In genomic region chr12:79691299-79692248, GRCh38 we compare ENCODE assay signal across 8 cellular contexts. TPM values are rescaled to one million over a fixed set of nuclear protein-coding genes. Genes with fewer than 3 reads are reported as not detected.
DNase-seq lines count a peak whose midpoint lies in the region; ATAC-seq and TF ChIP-seq lines count a peak whose summit lies in the region.

No MANE protein-coding gene starts in this region.

- DNase-seq in AG20443 (ENCODE audit: low spot score) (peak; percentile 80), HAP-1 (ENCODE audit: low spot score in 2 of 2) (no peak), esophagus squamous epithelium (lab: John Stamatoyannopoulos, UW) (no peak), hippocampal formation (lab: John Stamatoyannopoulos, UW) (no peak), HUDEP-2 (lab: John Stamatoyannopoulos, UW; ENCODE audit: unreplicated experiment in 76 of 76) (no peak)
- no peak for DNase-seq in natural killer cell treated with Interleukin-12 subunit alpha and Interleukin-12 subunit beta and Interleukin-15 and Interleukin-18, amount 100 ng/mL, for 72 hours (ENCODE audit: low spot score)

- H3K9me3 ChIP-seq in HAP-1: no peaks in the 10 kb centered on the region
- no peaks in the 10 kb centered on the region for H3K9me3 ChIP-seq in esophagus squamous epithelium

- no peak for TF ChIP-seq CTCF in esophagus squamous epithelium (IDR thresholded peaks at IDR 0.05)

- TF ChIP-seq POLR2A in esophagus squamous epithelium (IDR thresholded peaks at IDR 0.05): peak in 2 of 4 donors; percentile 19 to 27

- no peaks in the 10 kb centered on the region for H3K9me3 Mint-ChIP-seq in natural killer cell treated with Interleukin-12 subunit alpha and Interleukin-12 subunit beta and Interleukin-15 and Interleukin-18, amount 100 ng/mL, for 72 hours

- intact Hi-C loops in esophagus squamous epithelium (cut with DNase I): loop anchor here (2.0 to 10.0 kb wide), 2 partner anchors 137 to 269 kb away; no protein-coding TSS in a partner anchor

- H3K4me1 Mint-ChIP-seq in natural killer cell treated with Interleukin-12 subunit alpha and Interleukin-12 subunit beta and Interleukin-15 and Interleukin-18, amount 100 ng/mL, for 72 hours (ENCODE audit: low read depth in 2 of 2): peaks cover 10 to 15% of the 10 kb centered on the region in 2 donors

- no peaks in the 10 kb centered on the region for H3K27me3 ChIP-seq in HAP-1 (ENCODE audit: low read depth)
- peaks cover 0 to 17% (median 0%) of the 10 kb centered on the region in 4 donors for H3K27me3 ChIP-seq in esophagus squamous epithelium

- H3K27me3 Mint-ChIP-seq in natural killer cell treated with Interleukin-12 subunit alpha and Interleukin-12 subunit beta and Interleukin-15 and Interleukin-18, amount 100 ng/mL, for 72 hours: peaks cover 22 to 65% of the 10 kb centered on the region in 2 donors

- H3K4me3 ChIP-seq in HAP-1 (peak overlapping the region; percentile 88), esophagus squamous epithelium (peak overlapping the region; percentile 76 to 96 (median 93))

- H3K27ac ChIP-seq in esophagus squamous epithelium: peak overlapping the region; percentile 95 to 97 (median 96)

- 4 to 9% methylated on average over 17 to 27 of the region's 27 CpGs for WGBS in esophagus squamous epithelium, 2 donors

- H3K36me3 ChIP-seq in HAP-1 (replicated peaks): no peaks in the 10 kb centered on the region
- no peaks in the 10 kb centered on the region for H3K36me3 ChIP-seq in esophagus squamous epithelium

- in situ Hi-C loops in HAP-1 (cut with MboI; ENCODE audit: low sequenced_read_pairs): no loop called here

- peaks cover 20% of the 10 kb centered on the region for H3K4me1 ChIP-seq in HAP-1
- peaks cover 5 to 58% (median 6%) of the 10 kb centered on the region in 3 donors for H3K4me1 ChIP-seq in esophagus squamous epithelium

- peak; percentile 54 for ATAC-seq in SK-N-SH treated with all-trans-retinoic acid at 6 μM for 48 hours
- no peak for ATAC-seq in natural killer cell treated with Interleukin-12 subunit alpha and Interleukin-12 subunit beta and Interleukin-15 and Interleukin-18, amount 100 ng/mL, for 72 hours
- no peak for ATAC-seq in GM18498 (IDR thresholded peaks at IDR 0.05; ENCODE audit: unreplicated experiment)

- H3K4me3 Mint-ChIP-seq in natural killer cell treated with Interleukin-12 subunit alpha and Interleukin-12 subunit beta and Interleukin-15 and Interleukin-18, amount 100 ng/mL, for 72 hours: peak overlapping the region; percentile 85

- no peaks in the 10 kb centered on the region for H3K36me3 Mint-ChIP-seq in natural killer cell treated with Interleukin-12 subunit alpha and Interleukin-12 subunit beta and Interleukin-15 and Interleukin-18, amount 100 ng/mL, for 72 hours

- H3K27ac Mint-ChIP-seq in natural killer cell treated with Interleukin-12 subunit alpha and Interleukin-12 subunit beta and Interleukin-15 and Interleukin-18, amount 100 ng/mL, for 72 hours: no peak overlapping the region

TF ChIP-seq in SK-N-SH treated with all-trans-retinoic acid at 6 μM for 48 hours, 23 proteins besides CTCF, POLR2A, EP300 and RAD21:
- no peak for TF ChIP-seq ARNTL (CRISPR knock-in tag; IDR thresholded peaks at IDR 0.05; ENCODE audit: borderline replicate concordance, low read depth)
- TF ChIP-seq BACH2 (CRISPR knock-in tag; IDR thresholded peaks at IDR 0.05; ENCODE audit: borderline replicate concordance): no peak
- TF ChIP-seq SNAI2 (CRISPR knock-in tag; IDR thresholded peaks at IDR 0.05): no peak
- TF ChIP-seq RARB (CRISPR knock-in tag; IDR thresholded peaks at IDR 0.05): no peak
- TF ChIP-seq POU6F1 (CRISPR knock-in tag; IDR thresholded peaks at IDR 0.05; ENCODE audit: borderline replicate concordance, low read depth): no peak
- TF ChIP-seq ZNF565 (CRISPR knock-in tag; conservative IDR thresholded peaks at IDR 0.05; ENCODE audit: low read depth): no peak
- TF ChIP-seq ZFP30 (CRISPR knock-in tag; IDR thresholded peaks at IDR 0.05): no peak
- TF ChIP-seq CSRNP3 (CRISPR knock-in tag; IDR thresholded peaks at IDR 0.05): no peak
- no peak for TF ChIP-seq TCF4 (CRISPR knock-in tag; IDR thresholded peaks at IDR 0.05; ENCODE audit: borderline replicate concordance)
- no peak for TF ChIP-seq PATZ1 (CRISPR knock-in tag; IDR thresholded peaks at IDR 0.05; ENCODE audit: borderline replicate concordance)
- TF ChIP-seq ZC3H10 (CRISPR knock-in tag; IDR thresholded peaks at IDR 0.05): no peak
- TF ChIP-seq ISL1 (CRISPR knock-in tag; IDR thresholded peaks at IDR 0.05): no peak
- no peak for TF ChIP-seq PPARA (CRISPR knock-in tag; IDR thresholded peaks at IDR 0.05; ENCODE audit: borderline replicate concordance)
- TF ChIP-seq GLIS3 (CRISPR knock-in tag; IDR thresholded peaks at IDR 0.05): no peak
- TF ChIP-seq TOX (CRISPR knock-in tag; IDR thresholded peaks at IDR 0.05; ENCODE audit: borderline replicate concordance): no peak
- no peak for TF ChIP-seq ZNF70 (CRISPR knock-in tag; IDR thresholded peaks at IDR 0.05)
- no peak for TF ChIP-seq ZNF8 (CRISPR knock-in tag; IDR thresholded peaks at IDR 0.05)
TF ChIP-seq in SK-N-SH treated with all-trans-retinoic acid at 6 μM for 48 hours: peak in this region for 0.

RNA-seq across cellular contexts. Expression of gene PAWR, which starts 0.8 kb away (rescaled TPM):
- 10 to 100 TPM; 44.3 to 67.3 (median 48.5) TPM for total RNA-seq in esophagus squamous epithelium
- 10 to 100 TPM in 1 of 2 donors, 1 to 10 TPM in 1; 3.5 to 10.2 TPM for total RNA-seq in natural killer cell treated with Interleukin-12 subunit alpha and Interleukin-12 subunit beta and Interleukin-15 and Interleukin-18, amount 100 ng/mL, for 72 hours

Comparison
In these comparisons a context has a peak if more than half of its experiments do, and no peak if none do; other contexts are left out.
1. RNA of gene PAWR, which starts 0.8 kb away (total RNA-seq): 44.3 to 67.3 TPM in esophagus squamous epithelium; 3.5 to 10.2 TPM in natural killer cell treated with Interleukin-12 subunit alpha and Interleukin-12 subunit beta and Interleukin-15 and Interleukin-18, amount 100 ng/mL, for 72 hours; every median in the first group is over 4 times any median in the second.